19 cellular contexts compared by ENCODE assay signal in genomic region chr7:139455789-139456188, GRCh38. TPM values are rescaled to one million over a fixed set of nuclear protein-coding genes. Genes with fewer than 3 reads are reported as not detected.
"Had no signal": no experiment of that assay in that cellular context is flagged by ENCODE, and none has a peak within 500 bp of the region (broad histone marks: within the 10 kb centered on the region; RNA-seq: fewer than 3 reads in every experiment).

No MANE protein-coding gene starts in this region.

- DNase-seq: KG1, MM.1S, NCI-H1092 treated with DMSO at 0.1 percent for 48 hours, NCI-H1436 treated with DMSO at 0.1 percent for 48 hours, NCI-H1694, NCI-H187 treated with DMSO at 0.1 percent for 48 hours, NCI-H2029 treated with DMSO at 0.1 percent for 48 hours, NCI-H2171, NCI-H446, NCI-H510A, NCI-H524 treated with DMSO at 0.1 percent for 48 hours, NCI-H82, Right ventricle myocardium superior, RPMI8226, SIG-M5 had no signal

- H3K27ac ChIP-seq: SJSA1, SK-N-MC had no signal

- FAIRE-seq: RCC 7860 had no signal

- H3K27me3 ChIP-seq: SJSA1 had no signal

- H3K4me3 ChIP-seq: SJSA1, SK-N-MC had no signal

- H3K36me3 ChIP-seq: SJSA1 had no signal

- H3K9me3 ChIP-seq: SJSA1 had no signal

RNA-seq across cellular contexts. Expression of gene KLRG2, which starts 27.7 kb away (rescaled TPM):
- total RNA-seq: HT-29, Right ventricle myocardium superior, SJSA1 had no signal
